Comparison of ENCODE assay signal across 15 cellular contexts in the genomic region with DNA sequence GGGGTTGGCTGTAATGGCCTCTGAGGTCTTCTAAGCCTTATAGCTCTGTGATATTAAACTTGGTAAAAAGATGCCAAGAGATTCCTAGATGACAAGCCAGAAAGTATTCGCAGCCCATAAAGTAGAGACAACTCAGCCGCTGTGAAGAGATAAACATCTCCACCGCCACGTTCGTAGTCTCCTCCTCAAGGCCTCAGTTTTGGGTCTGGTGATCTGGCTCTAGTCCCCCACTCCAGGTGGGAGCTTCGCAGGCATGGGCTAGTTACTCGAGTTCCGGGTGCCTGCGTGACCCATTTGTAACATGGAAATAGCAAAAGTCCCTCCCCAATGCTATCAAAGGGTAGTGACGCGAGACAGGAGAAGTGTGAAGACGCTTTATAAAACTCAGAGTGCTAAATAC.
"Had no signal": no experiment of that assay in that cellular context is flagged by ENCODE, and none has a peak within 500 bp of the region (broad histone marks: within the 10 kb centered on the region; RNA-seq: fewer than 3 reads in every experiment).

No MANE protein-coding gene starts in this region.

- H3K36me3 ChIP-seq: neural progenitor cell, ovary, sigmoid colon had no signal

- H3K36me3 Mint-ChIP-seq: activated CD4-positive, alpha-beta memory T cell treated with anti-CD3 and anti-CD28 coated beads for 36 hours; neural progenitor cell had no signal

- DNase-seq: activated CD4-positive, alpha-beta memory T cell treated with anti-CD3 and anti-CD28 coated beads for 36 hours; activated CD4-positive, CD25-positive, alpha-beta regulatory T cell treated with anti-CD3 and anti-CD28 coated beads, Interleukin-2, amount 50 U/mL, for 72 hours; activated effector memory CD4-positive, alpha-beta T cell treated with anti-CD3 and anti-CD28 coated beads, Interleukin-2, amount 50 U/mL, for 16 hours; activated T-cell treated with anti-CD3 and anti-CD28 coated beads, Interleukin-2, amount 50 U/mL, for 4 hours; foreskin fibroblast; kidney glomerular epithelial cell; midbrain; ovary; sigmoid colon; stimulated activated CD4-positive, alpha-beta T cell treated with anti-CD3 and anti-CD28 coated beads, Interleukin-12 subunit alpha, Interleukin-12 subunit beta, amount 100 ng/mL, for 4 hours; stimulated activated CD4-positive, alpha-beta T cell treated with anti-CD3 and anti-CD28 coated beads, Interleukin-2, amount 100 ng/mL, for 24 hours had no signal

- H3K4me3 Mint-ChIP-seq: activated CD4-positive, alpha-beta memory T cell treated with anti-CD3 and anti-CD28 coated beads for 36 hours; activated T-cell treated with anti-CD3 and anti-CD28 coated beads, Interleukin-2, amount 50 U/mL, for 4 hours; neural progenitor cell had no signal

- H3K4me3 ChIP-seq: neural progenitor cell, ovary, sigmoid colon had no signal

- H2AFZ ChIP-seq: neural progenitor cell had no signal

- H3K9ac ChIP-seq: neural progenitor cell had no signal

- H3K27ac ChIP-seq: neural progenitor cell, ovary, sigmoid colon had no signal

- H3K9me3 ChIP-seq: ovary, sigmoid colon had no signal

- FAIRE-seq: colon, urothelium cell line had no signal

- H3K27ac Mint-ChIP-seq: activated CD4-positive, alpha-beta memory T cell treated with anti-CD3 and anti-CD28 coated beads for 36 hours; activated naive CD4-positive, alpha-beta T cell treated with anti-CD3 and anti-CD28 coated beads, Interleukin-2, amount 50 U/mL, for 72 hours had no signal

- H3K4me1 ChIP-seq: neural progenitor cell had no signal

- H3K27me3 ChIP-seq: neural progenitor cell, ovary had no signal

- H3K9me3 Mint-ChIP-seq: activated CD4-positive, alpha-beta memory T cell treated with anti-CD3 and anti-CD28 coated beads for 36 hours; activated naive CD4-positive, alpha-beta T cell treated with anti-CD3 and anti-CD28 coated beads, Interleukin-2, amount 50 U/mL, for 72 hours; activated T-cell treated with anti-CD3 and anti-CD28 coated beads, Interleukin-2, amount 50 U/mL, for 4 hours; neural progenitor cell had no signal

- H3K4me2 ChIP-seq: neural progenitor cell had no signal
